1 cellular context compared by ENCODE assay signal in genomic region chr10:728603-729002, GRCh38.
TF ChIP-seq lines count a peak whose summit lies in the region.

No MANE protein-coding gene starts in this region.

TF ChIP-seq in H1, 55 proteins besides CTCF, POLR2A, EP300 and RAD21:
- no peak for TF ChIP-seq CHD2 (IDR thresholded peaks at IDR 0.05; ENCODE audit: low read length)
- TF ChIP-seq RNF2 (IDR thresholded peaks at IDR 0.05; ENCODE audit: borderline replicate concordance, low read depth, low read length, missing control alignments, poor library complexity, severe bottlenecking): no peak
- no peak for TF ChIP-seq CHD1 (IDR thresholded peaks at IDR 0.05; ENCODE audit: low read depth, low read length)
- TF ChIP-seq CEBPB (IDR thresholded peaks at IDR 0.05; ENCODE audit: low read depth, low read length): no peak
- no peak for TF ChIP-seq ASH2L (IDR thresholded peaks at IDR 0.05; ENCODE audit: low read length)
- no peak for TF ChIP-seq CBX8 (IDR thresholded peaks at IDR 0.05; ENCODE audit: borderline replicate concordance, low read depth, low read length)
- no peak for TF ChIP-seq ATF2 (IDR thresholded peaks at IDR 0.05; ENCODE audit: low read length)
- TF ChIP-seq TEAD4 (IDR thresholded peaks at IDR 0.05; ENCODE audit: low read depth, low read length): no peak
- no peak for TF ChIP-seq TCF12 (IDR thresholded peaks at IDR 0.05; ENCODE audit: low read depth, low read length)
- no peak for TF ChIP-seq SIRT6 (IDR thresholded peaks at IDR 0.05; ENCODE audit: low read length)
- no peak for TF ChIP-seq EGR1 (IDR thresholded peaks at IDR 0.05; ENCODE audit: borderline replicate concordance, low read depth, low read length)
- no peak for TF ChIP-seq E2F6 (IDR thresholded peaks at IDR 0.05)
- TF ChIP-seq SRF (IDR thresholded peaks at IDR 0.05; ENCODE audit: low read depth, low read length): no peak
- TF ChIP-seq SIX5 (IDR thresholded peaks at IDR 0.05; ENCODE audit: low read depth, low read length): no peak
- no peak for TF ChIP-seq TBP (IDR thresholded peaks at IDR 0.05; ENCODE audit: low read depth, low read length)
- TF ChIP-seq KDM5A (IDR thresholded peaks at IDR 0.05; ENCODE audit: low read length): no peak
- no peak for TF ChIP-seq HDAC2 (IDR thresholded peaks at IDR 0.05; ENCODE audit: borderline replicate concordance in 1 of 2, low read depth in 2 of 2, low read length in 2 of 2)
- no peak for TF ChIP-seq PHF8 (conservative IDR thresholded peaks at IDR 0.05; ENCODE audit: low read depth, low read length)
- no peak for TF ChIP-seq KDM4A (IDR thresholded peaks at IDR 0.05; ENCODE audit: low read depth, low read length, severe bottlenecking)
- no peak for TF ChIP-seq GTF2F1 (IDR thresholded peaks at IDR 0.05; ENCODE audit: borderline replicate concordance, low read depth, low read length)
